12 cellular contexts compared by ENCODE assay signal in the genomic region with DNA sequence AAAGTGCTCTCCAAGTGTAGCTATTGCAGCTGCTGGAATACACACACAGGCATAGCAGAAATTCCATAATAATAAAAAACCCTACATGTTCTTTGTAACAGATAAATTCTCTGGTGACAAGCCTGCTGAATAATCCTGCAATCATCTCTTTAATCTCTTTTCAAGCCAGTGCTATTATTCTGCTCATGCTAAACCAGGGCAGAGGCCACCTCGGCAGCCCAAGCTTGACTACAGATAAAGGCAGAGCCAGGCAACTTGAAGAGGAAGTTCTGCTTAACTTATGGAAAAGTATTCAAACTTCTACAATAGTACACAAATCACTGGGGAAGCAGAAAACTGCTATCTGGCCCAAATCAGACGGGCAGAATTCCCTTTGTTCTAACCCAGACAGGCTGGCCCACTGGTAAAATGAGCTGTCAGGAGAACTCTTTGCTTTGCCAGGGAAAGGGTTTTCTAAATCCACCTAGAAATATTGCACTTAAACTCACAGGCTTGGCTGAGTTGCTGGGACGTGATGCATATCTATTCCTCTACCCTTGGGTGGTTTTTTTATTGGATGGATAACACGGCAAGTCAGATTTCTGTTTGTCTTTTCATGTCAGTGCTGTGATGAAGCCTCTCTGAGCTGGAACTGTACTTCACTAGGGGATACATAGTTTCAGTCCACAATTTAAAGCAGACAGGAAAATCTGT.
DNase-seq lines count a peak whose midpoint lies in the region; FAIRE-seq and TF ChIP-seq lines count a peak whose summit lies in the region.
"Had no signal": no experiment of that assay in that cellular context is flagged by ENCODE, and none has a peak within 500 bp of the region (broad histone marks: within the 10 kb centered on the region; RNA-seq: fewer than 3 reads in every experiment).

No MANE protein-coding gene starts in this region.

- peaks cover 11% of the 10 kb centered on the region for H3K36me3 Mint-ChIP-seq in nephron (ENCODE audit: low read depth)
- peaks cover 6% of the 10 kb centered on the region for H3K36me3 Mint-ChIP-seq in osteocyte (ENCODE audit: unreplicated experiment)

- CTCF ChIA-PET in endothelial cell of umbilical vein (lab: Charles Lee): interaction anchor here (1.3 kb wide), 1 partner anchor 111 kb away, joined by 3 read pairs; no protein-coding TSS in a partner anchor

- H3K27ac Mint-ChIP-seq in nephron (peak overlapping the region; percentile 48 to 92 (median 81)), osteocyte (ENCODE audit: unreplicated experiment) (no peak overlapping the region)
- H3K27ac Mint-ChIP-seq: activated CD4-positive, alpha-beta T cell treated with anti-CD3 and anti-CD28 coated beads for 36 hours; B cell had no signal

- TF ChIP-seq POLR2A in endothelial cell of umbilical vein (IDR thresholded peaks at IDR 0.05; ENCODE audit: low read depth, low read length): no peak

- POLR2A ChIA-PET in endothelial cell of umbilical vein (lab: Charles Lee): no interaction called here

- peak overlapping the region in 1 of 3 experiments; percentile 29 for H3K4me3 Mint-ChIP-seq in nephron
- H3K4me3 Mint-ChIP-seq in osteocyte (ENCODE audit: unreplicated experiment): no peak overlapping the region
- H3K4me3 Mint-ChIP-seq: activated CD4-positive, alpha-beta T cell treated with anti-CD3 and anti-CD28 coated beads for 36 hours; B cell had no signal

- no TSS peak for BruUV-seq in endothelial cell of umbilical vein (replicated peaks; lab: Mats Ljungman, UMichigan)

- H3K9me3 Mint-ChIP-seq in nephron (no peaks in the 10 kb centered on the region), osteocyte (ENCODE audit: unreplicated experiment) (no peaks in the 10 kb centered on the region)

- no peaks in the 10 kb centered on the region for H3K79me2 ChIP-seq in endothelial cell of umbilical vein (ENCODE audit: control insufficient read depth, insufficient read depth, low read length)

- H3K4me1 ChIP-seq in endothelial cell of umbilical vein (ENCODE audit: control insufficient read depth, extremely low read depth, insufficient read depth, low read length): peaks cover 13% of the 10 kb centered on the region

- H3K9ac ChIP-seq in endothelial cell of umbilical vein (replicated peaks; ENCODE audit: extremely low read depth, insufficient read depth, low read length): no peak overlapping the region

- H3K27me3 ChIP-seq in endothelial cell of umbilical vein (ENCODE audit: control insufficient read depth in 2 of 2, insufficient read depth in 2 of 2, low read length in 2 of 2): no peaks in the 10 kb centered on the region

- intact Hi-C loops in endothelial cell of umbilical vein (cut with micrococcal nuclease): no loop called here

- no peak overlapping the region for H3K27ac ChIP-seq in endothelial cell of umbilical vein (ENCODE audit: insufficient read depth, low read depth, low read length)

- no peak overlapping the region for H3K4me2 ChIP-seq in endothelial cell of umbilical vein (ENCODE audit: insufficient read depth, low read length)

- no peak overlapping the region for H3K4me3 ChIP-seq in endothelial cell of umbilical vein (replicated peaks in 1 of 3; ENCODE audit: insufficient read depth in 1 of 3, low read depth in 1 of 3, low read length in 3 of 3)

- peaks cover 73% of the 10 kb centered on the region for H3K4me1 Mint-ChIP-seq in nephron
- H3K4me1 Mint-ChIP-seq in osteocyte (ENCODE audit: unreplicated experiment): peaks cover 8% of the 10 kb centered on the region
- H3K4me1 Mint-ChIP-seq: activated CD4-positive, alpha-beta T cell treated with anti-CD3 and anti-CD28 coated beads for 36 hours; B cell had no signal

- H3K27me3 Mint-ChIP-seq in nephron (ENCODE audit: low read depth) (peaks cover 7% of the 10 kb centered on the region), osteocyte (ENCODE audit: unreplicated experiment) (no peaks in the 10 kb centered on the region)
- H3K27me3 Mint-ChIP-seq: activated CD4-positive, alpha-beta T cell treated with anti-CD3 and anti-CD28 coated beads for 36 hours; B cell had no signal

- dilution Hi-C loops in endothelial cell of umbilical vein (cut with MboI; ENCODE audit: extremely low pct_ligation_motif_present, low sequenced_read_pairs): no loop called here

- DNase-seq in AG08395 (ENCODE audit: low spot score) (peak; percentile 73), M059J (ENCODE audit: low read depth) (peak; percentile 63), endothelial cell of umbilical vein (ENCODE audit: low read depth, low spot score) (peak; percentile 75), SHP77 (lab: John Stamatoyannopoulos, UW) (no peak), osteocyte (ENCODE audit: extremely low spot score, unreplicated experiment) (no peak), GF-D8 (lab: John Stamatoyannopoulos, UW) (no peak), T1000 (lab: John Stamatoyannopoulos, UW) (no peak)
- DNase-seq: activated CD4-positive, alpha-beta T cell treated with anti-CD3 and anti-CD28 coated beads for 36 hours; activated naive CD4-positive, alpha-beta T cell; NCI-H345 had no signal

- H3K36me3 ChIP-seq in endothelial cell of umbilical vein (ENCODE audit: control insufficient read depth in 2 of 2, extremely low read depth in 1 of 2, insufficient read depth in 2 of 2, low read length in 2 of 2): no peaks in the 10 kb centered on the region

- TF ChIP-seq CTCF in endothelial cell of umbilical vein (IDR thresholded peaks at IDR 0.05; ENCODE audit: extremely low read depth in 1 of 2, insufficient read depth in 1 of 2, low read depth in 1 of 2, low read length in 2 of 2) (no peak), nephron (IDR thresholded peaks at IDR 0.05; ENCODE audit: unreplicated experiment in 3 of 3) (no peak), osteocyte (IDR thresholded peaks at IDR 0.05) (no peak)

- FAIRE-seq in endothelial cell of umbilical vein (lab: Jason Lieb, UNC): no peak

- H2AFZ ChIP-seq in endothelial cell of umbilical vein (ENCODE audit: low read depth, low read length): no peak overlapping the region

- no peaks in the 10 kb centered on the region for H3K9me1 ChIP-seq in endothelial cell of umbilical vein (replicated peaks; ENCODE audit: control insufficient read depth, extremely low read depth, insufficient read depth, low read length)

- H3K9me3 ChIP-seq in endothelial cell of umbilical vein (replicated peaks; ENCODE audit: control insufficient read depth, insufficient read depth, low read length): no peaks in the 10 kb centered on the region

- H4K20me1 ChIP-seq in endothelial cell of umbilical vein (replicated peaks; ENCODE audit: control insufficient read depth, extremely low read depth, insufficient read depth, low read length): no peaks in the 10 kb centered on the region

TF ChIP-seq in endothelial cell of umbilical vein, 7 proteins besides CTCF, POLR2A, EP300 and RAD21:
- TF ChIP-seq EZH2 (IDR thresholded peaks at IDR 0.05; ENCODE audit: borderline replicate concordance, low read depth, low read length, severe bottlenecking) (no peak), JUN (IDR thresholded peaks at IDR 0.05; ENCODE audit: borderline replicate concordance, insufficient read depth, insufficient read length, low read depth) (no peak), POLR2AphosphoS5 (IDR thresholded peaks at IDR 0.05; ENCODE audit: insufficient read depth, low read depth, low read length) (no peak), GATA2 (IDR thresholded peaks at IDR 0.05; ENCODE audit: insufficient read depth, insufficient read length, low read depth, low read length) (no peak), MYC (IDR thresholded peaks at IDR 0.05; ENCODE audit: low read depth, low read length) (no peak), FOS (IDR thresholded peaks at IDR 0.05; ENCODE audit: borderline replicate concordance, insufficient read depth, low read length) (no peak)
- TF ChIP-seq, protein P1, sequence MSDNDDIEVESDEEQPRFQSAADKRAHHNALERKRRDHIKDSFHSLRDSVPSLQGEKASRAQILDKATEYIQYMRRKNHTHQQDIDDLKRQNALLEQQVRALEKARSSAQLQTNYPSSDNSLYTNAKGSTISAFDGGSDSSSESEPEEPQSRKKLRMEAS (IDR thresholded peaks at IDR 0.05; ENCODE audit: insufficient read depth, insufficient read length): no peak

Comparison
In these comparisons a context has a peak if more than half of its experiments do, and no peak if none do; other contexts are left out.
1. DNase-seq: peak in AG08395 (single experiment), M059J (single experiment) and endothelial cell of umbilical vein (single experiment); none in SHP77 (0 of 2), osteocyte (single experiment), GF-D8 (single experiment) and T1000 (single experiment).